In genomic region chr4:45484740-45485139, GRCh38 we compare ENCODE assay signal across 21 cellular contexts.
A peak's percentile ranks its signal among the peaks of the same experiment; 100 is the strongest.
DNase-seq lines count a peak whose midpoint lies in the region; ATAC-seq, FAIRE-seq and TF ChIP-seq lines count a peak whose summit lies in the region.
"Had no signal": no experiment of that assay in that cellular context is flagged by ENCODE, and none has a peak within 500 bp of the region (broad histone marks: within the 10 kb centered on the region; RNA-seq: fewer than 3 reads in every experiment).

No MANE protein-coding gene starts in this region.

- no peak overlapping the region for H3K4me3 ChIP-seq in WERI-Rb-1 (ENCODE audit: low read depth, low read length)
- H3K4me3 ChIP-seq: BLaER1, GM23248 had no signal

- ATAC-seq in HG03175 (IDR thresholded peaks at IDR 0.05; ENCODE audit: unreplicated experiment), result no peak
- ATAC-seq: CD8-positive, alpha-beta T cell; HCT116 had no signal

- H3K27me3 ChIP-seq in WERI-Rb-1 (ENCODE audit: insufficient read depth, low read depth, severe bottlenecking), result no peaks in the 10 kb centered on the region
- H3K27me3 ChIP-seq: BLaER1 had no signal

- peak overlapping the region; percentile 53 for H3K27ac ChIP-seq in WERI-Rb-1
- H3K27ac ChIP-seq: 22Rv1, BLaER1, C4-2B, GM23248 had no signal

- H3K9me3 ChIP-seq in WERI-Rb-1 (ENCODE audit: severe bottlenecking), result no peaks in the 10 kb centered on the region
- H3K9me3 ChIP-seq: BLaER1, Caco-2 had no signal

- no peaks in the 10 kb centered on the region for H3K36me3 ChIP-seq in WERI-Rb-1
- H3K36me3 ChIP-seq: BLaER1 had no signal

- DNase-seq in D721Med (ENCODE audit: insufficient read length, low spot score) (no peak), NCI-H82 (lab: John Stamatoyannopoulos, UW) (peak; percentile 65), WERI-Rb-1 (peak; percentile 23), glomerular visceral epithelial cell (ENCODE audit: extremely low spot score) (no peak), hypothalamus (lab: John Stamatoyannopoulos, UW) (no peak)
- DNase-seq: Caco-2; CD4-positive, CD25-positive, alpha-beta regulatory T cell; CD8-positive, alpha-beta T cell; DMS 273 treated with DMSO at 0.1 percent for 48 hours; DMS79; GF-D8; GM23248; H9 had no signal

- peak; percentile 98 for FAIRE-seq in D721Med (lab: Jason Lieb, UNC)
- FAIRE-seq: A204.1, GM12892, GM19239 had no signal

- TF ChIP-seq CTCF in D721Med (IDR thresholded peaks at IDR 0.05; ENCODE audit: insufficient read depth, missing control alignments) (no peak), WERI-Rb-1 (IDR thresholded peaks at IDR 0.05; ENCODE audit: low read depth, low read length) (no peak)

Comparison
In these comparisons a context has a peak if more than half of its experiments do, and no peak if none do; other contexts are left out.
1. DNase-seq: peak in NCI-H82 (single experiment) and WERI-Rb-1 (single experiment); none in D721Med (single experiment), glomerular visceral epithelial cell (single experiment) and hypothalamus (0 of 51).